In genomic region chr11:13009476-13009920, GRCh38 we compare ENCODE assay signal across 8 cellular contexts.
DNase-seq lines count a peak whose midpoint lies in the region; ATAC-seq and TF ChIP-seq lines count a peak whose summit lies in the region.
"Had no signal": no experiment of that assay in that cellular context is flagged by ENCODE, and none has a peak within 500 bp of the region (broad histone marks: within the 10 kb centered on the region; RNA-seq: fewer than 3 reads in every experiment).

No MANE protein-coding gene starts in this region.

- no peak overlapping the region for H3K9ac ChIP-seq in adipocyte (ENCODE audit: low read length)

- DNase-seq in GM20000 (ENCODE audit: low spot score): peak; percentile 38
- peak; percentile 1 for DNase-seq in adipocyte (ENCODE audit: low read depth)
- peak; percentile 15 for DNase-seq in iris pigment epithelial cell (ENCODE audit: low read depth)
- no peak for DNase-seq in stimulated activated effector memory CD8-positive, alpha-beta T cell treated with anti-CD3 and anti-CD28 coated beads, Interleukin-12 subunit alpha, Interleukin-12 subunit beta, amount 100 ng/mL, for 72 hours (ENCODE audit: low spot score in 2 of 2)
- DNase-seq in stimulated activated CD4-positive, alpha-beta T cell treated with anti-CD3 and anti-CD28 coated beads, Interleukin-1b, Interleukin-23, amount 100 ng/mL, for 48 hours: no peak
- DNase-seq in foreskin melanocyte: no peak
- DNase-seq in SHP77 treated with DMSO at 0.1 percent for 48 hours (lab: John Stamatoyannopoulos, UW): no peak
- DNase-seq: occipital lobe had no signal

- no peak overlapping the region for H3K4me3 ChIP-seq in adipocyte (ENCODE audit: low read length)

- peaks cover 25% of the 10 kb centered on the region for H3K9me3 ChIP-seq in adipocyte (ENCODE audit: control insufficient read depth, low read length)

- peaks cover 83% of the 10 kb centered on the region for H3K27me3 ChIP-seq in adipocyte (replicated peaks; ENCODE audit: control insufficient read depth, insufficient read depth, low read length)

- no peaks in the 10 kb centered on the region for H3K36me3 Mint-ChIP-seq in stimulated activated effector memory CD8-positive, alpha-beta T cell treated with anti-CD3 and anti-CD28 coated beads, Interleukin-12 subunit alpha, Interleukin-12 subunit beta, amount 100 ng/mL, for 72 hours

- TF ChIP-seq CTCF in GM20000 (IDR thresholded peaks at IDR 0.05; ENCODE audit: extremely low read depth, missing control alignments): no peak

- peak; percentile 15 for ATAC-seq in stimulated activated effector memory CD8-positive, alpha-beta T cell treated with anti-CD3 and anti-CD28 coated beads, Interleukin-12 subunit alpha, Interleukin-12 subunit beta, amount 100 ng/mL, for 72 hours

- H3K4me1 Mint-ChIP-seq in stimulated activated effector memory CD8-positive, alpha-beta T cell treated with anti-CD3 and anti-CD28 coated beads, Interleukin-12 subunit alpha, Interleukin-12 subunit beta, amount 100 ng/mL, for 72 hours: no peaks in the 10 kb centered on the region

- peaks cover 9% of the 10 kb centered on the region for H3K4me1 ChIP-seq in adipocyte (ENCODE audit: control insufficient read depth, insufficient read depth, low read length)

- no peak overlapping the region for H3K27ac Mint-ChIP-seq in stimulated activated effector memory CD8-positive, alpha-beta T cell treated with anti-CD3 and anti-CD28 coated beads, Interleukin-12 subunit alpha, Interleukin-12 subunit beta, amount 100 ng/mL, for 72 hours

- no peaks in the 10 kb centered on the region for H3K36me3 ChIP-seq in adipocyte (ENCODE audit: control insufficient read depth, insufficient read depth, low read length, severe bottlenecking)

- H3K9me3 Mint-ChIP-seq in stimulated activated effector memory CD8-positive, alpha-beta T cell treated with anti-CD3 and anti-CD28 coated beads, Interleukin-12 subunit alpha, Interleukin-12 subunit beta, amount 100 ng/mL, for 72 hours: no peaks in the 10 kb centered on the region

- H3K4me3 Mint-ChIP-seq in stimulated activated effector memory CD8-positive, alpha-beta T cell treated with anti-CD3 and anti-CD28 coated beads, Interleukin-12 subunit alpha, Interleukin-12 subunit beta, amount 100 ng/mL, for 72 hours: peak overlapping the region; percentile 39

Comparison
In these comparisons a context has a peak if more than half of its experiments do, and no peak if none do; other contexts are left out.
1. DNase-seq: peak in GM20000 (single experiment), adipocyte (single experiment) and iris pigment epithelial cell (single experiment); none in stimulated activated effector memory CD8-positive, alpha-beta T cell treated with anti-CD3 and anti-CD28 coated beads, Interleukin-12 subunit alpha, Interleukin-12 subunit beta, amount 100 ng/mL, for 72 hours (0 of 2), stimulated activated CD4-positive, alpha-beta T cell treated with anti-CD3 and anti-CD28 coated beads, Interleukin-1b, Interleukin-23, amount 100 ng/mL, for 48 hours (single experiment), foreskin melanocyte (single experiment) and SHP77 treated with DMSO at 0.1 percent for 48 hours (single experiment).